ENCODE assay signal across 8 cellular contexts in genomic region chr14:60183724-60184596, GRCh38. TPM values are rescaled to one million over a fixed set of nuclear protein-coding genes. Genes with fewer than 3 reads are reported as not detected.
DNase-seq lines count a peak whose midpoint lies in the region; ATAC-seq and TF ChIP-seq lines count a peak whose summit lies in the region.

No MANE protein-coding gene starts in this region.

- no peaks in the 10 kb centered on the region for H3K36me3 ChIP-seq in CD4-positive, CD25-positive, alpha-beta regulatory T cell (ENCODE audit: control insufficient read depth, insufficient read depth, low read length)
- no peaks in the 10 kb centered on the region for H3K36me3 ChIP-seq in heart right ventricle
- H3K36me3 ChIP-seq in H7 (replicated peaks; ENCODE audit: control insufficient read depth, insufficient read depth, low read length) = no peaks in the 10 kb centered on the region

- H3K27me3 ChIP-seq in CD4-positive, CD25-positive, alpha-beta regulatory T cell (ENCODE audit: control insufficient read depth, insufficient read depth, low read length) = no peaks in the 10 kb centered on the region
- H3K27me3 ChIP-seq in heart right ventricle (no peaks in the 10 kb centered on the region), H7 (ENCODE audit: control insufficient read depth, insufficient read depth, low read length) (no peaks in the 10 kb centered on the region)

- H3K4me1 Mint-ChIP-seq in CD4-positive, CD25-positive, alpha-beta regulatory T cell = peaks cover 0 to 15% (median 9%) of the 10 kb centered on the region in 4 donors

- peak overlapping the region; percentile 52 for H3K27ac ChIP-seq in CD4-positive, CD25-positive, alpha-beta regulatory T cell (ENCODE audit: insufficient read depth, low read length, poor library complexity, severe bottlenecking)
- H3K27ac ChIP-seq in heart right ventricle = peak overlapping the region in 6 of 10 donors; percentile 18 to 74 (median 42)

- H3K9me3 Mint-ChIP-seq in CD4-positive, CD25-positive, alpha-beta regulatory T cell = peaks cover 0 to 14% (median 0%) of the 10 kb centered on the region in 7 donors
- H3K9me3 Mint-ChIP-seq in activated naive CD4-positive, alpha-beta T cell treated with anti-CD3 and anti-CD28 coated beads, Interleukin-2, amount 50 U/mL, for 72 hours = peaks cover 0 to 4% of the 10 kb centered on the region in 2 donors

- ATAC-seq in CD4-positive, CD25-positive, alpha-beta regulatory T cell (ENCODE audit: low read depth in 2 of 2) = peak; percentile 57 to 67
- ATAC-seq in GM18868 (IDR thresholded peaks at IDR 0.05; ENCODE audit: unreplicated experiment) (peak; percentile 56), HG03354 (IDR thresholded peaks at IDR 0.05; ENCODE audit: poor library complexity, severe bottlenecking, unreplicated experiment) (peak; percentile 67), heart right ventricle (peak in 4 of 8 donors; percentile 34 to 63 (median 58))
- ATAC-seq in activated naive CD4-positive, alpha-beta T cell treated with anti-CD3 and anti-CD28 coated beads, Interleukin-2, amount 50 U/mL, for 72 hours = peak; percentile 82 to 91

- intact Hi-C loops in heart right ventricle (cut with DNase I) = loop anchor here in 9 of 10 donors (1.0 to 10.0 kb wide), 11 partner anchors 117 to 222 kb away; no protein-coding TSS in a partner anchor

- 8 to 13% methylated on average over 6 of the region's 6 CpGs for WGBS in heart right ventricle, 2 donors

- peak overlapping the region; percentile 75 to 87 (median 84) for H3K27ac Mint-ChIP-seq in CD4-positive, CD25-positive, alpha-beta regulatory T cell
- peak overlapping the region; percentile 66 to 88 for H3K27ac Mint-ChIP-seq in activated naive CD4-positive, alpha-beta T cell treated with anti-CD3 and anti-CD28 coated beads, Interleukin-2, amount 50 U/mL, for 72 hours

- H3K36me3 Mint-ChIP-seq in CD4-positive, CD25-positive, alpha-beta regulatory T cell = no peaks in the 10 kb centered on the region
- no peaks in the 10 kb centered on the region for H3K36me3 Mint-ChIP-seq in activated naive CD4-positive, alpha-beta T cell treated with anti-CD3 and anti-CD28 coated beads, Interleukin-2, amount 50 U/mL, for 72 hours

- peak overlapping the region; percentile 20 to 96 (median 82) for H3K4me3 Mint-ChIP-seq in CD4-positive, CD25-positive, alpha-beta regulatory T cell

- H3K27me3 Mint-ChIP-seq in CD4-positive, CD25-positive, alpha-beta regulatory T cell = peaks cover 11% of the 10 kb centered on the region

- peak overlapping the region; percentile 94 for H3K4me3 ChIP-seq in CD4-positive, CD25-positive, alpha-beta regulatory T cell (ENCODE audit: low read depth, low read length)
- H3K4me3 ChIP-seq in heart right ventricle (peak overlapping the region in 9 of 10 donors; percentile 30 to 62 (median 50)), H7 (ENCODE audit: insufficient read depth, low read depth, low read length) (no peak overlapping the region)

- peak; percentile 61 to 93 (median 80) for TF ChIP-seq CTCF in heart right ventricle (IDR thresholded peaks at IDR 0.05)

- H3K9me3 ChIP-seq in CD4-positive, CD25-positive, alpha-beta regulatory T cell (ENCODE audit: control insufficient read depth in 2 of 2, low read length in 2 of 2) = peaks cover 0 to 2% of the 10 kb centered on the region in 2 experiments
- peaks cover 0 to 10% (median 0%) of the 10 kb centered on the region in 11 donors for H3K9me3 ChIP-seq in heart right ventricle

- DNase-seq in CD4-positive, CD25-positive, alpha-beta regulatory T cell = peak; percentile 26 to 85 (median 78)
- DNase-seq in NCI-H510A treated with DMSO at 0.1 percent for 48 hours (lab: John Stamatoyannopoulos, UW) (peak; percentile 75), heart right ventricle (peak in 1 of 2 donors; percentile 32), pulmonary artery endothelial cell (ENCODE audit: low read depth, low spot score) (peak; percentile 15), H7 (no peak)
- no peak for DNase-seq in activated naive CD4-positive, alpha-beta T cell treated with anti-CD3 and anti-CD28 coated beads, Interleukin-2, amount 50 U/mL, for 72 hours (ENCODE audit: low spot score in 2 of 2)

- peaks cover 5% of the 10 kb centered on the region for H3K4me1 ChIP-seq in CD4-positive, CD25-positive, alpha-beta regulatory T cell (ENCODE audit: control insufficient read depth, insufficient read depth, low read length, poor library complexity, severe bottlenecking)
- H3K4me1 ChIP-seq in heart right ventricle = peaks cover 0 to 9% (median 0%) of the 10 kb centered on the region in 9 donors

RNA-seq across cellular contexts. Expression of gene DHRS7, which starts 18.8 kb away (rescaled TPM):
- 34.6 TPM for total RNA-seq in CD4-positive, CD25-positive, alpha-beta regulatory T cell
- 100 to 1,000 TPM; 172 to 210 (median 182) TPM for polyA plus RNA-seq in CD4-positive, CD25-positive, alpha-beta regulatory T cell
- total RNA-seq in activated naive CD4-positive, alpha-beta T cell treated with anti-CD3 and anti-CD28 coated beads, Interleukin-2, amount 50 U/mL, for 72 hours = 10 to 100 TPM; 32.9 to 46.2 TPM
- total RNA-seq in heart right ventricle = 10 to 100 TPM; 24.5 to 55.5 (median 32.1) TPM
- polyA plus RNA-seq in heart right ventricle = 10 to 100 TPM; 38.1 to 73.9 TPM
- total RNA-seq in pulmonary artery endothelial cell = 63.6 and 71.4 TPM in 2 replicates
- 24.0 and 40.0 TPM in 2 replicates for total RNA-seq in H7 (2014; rRNA removed; shearing (Covaris generic))

Comparison
In these comparisons a context has a peak if more than half of its experiments do, and no peak if none do; other contexts are left out.
1. DNase-seq: peak in CD4-positive, CD25-positive, alpha-beta regulatory T cell (3 of 3), NCI-H510A treated with DMSO at 0.1 percent for 48 hours (single experiment) and pulmonary artery endothelial cell (single experiment); none in activated naive CD4-positive, alpha-beta T cell treated with anti-CD3 and anti-CD28 coated beads, Interleukin-2, amount 50 U/mL, for 72 hours (0 of 2) and H7 (single experiment).